ENCODE assay signal across 9 cellular contexts in genomic region chr14:24279301-24280186, GRCh38. TPM values are rescaled to one million over a fixed set of nuclear protein-coding genes. Genes with fewer than 3 reads are reported as not detected.
DNase-seq lines count a peak whose midpoint lies in the region; ATAC-seq lines count a peak whose summit lies in the region.
"Had no signal": no experiment of that assay in that cellular context is flagged by ENCODE, and none has a peak within 500 bp of the region (broad histone marks: within the 10 kb centered on the region; RNA-seq: fewer than 3 reads in every experiment).

No MANE protein-coding gene starts in this region.

- H3K27ac Mint-ChIP-seq in activated T-helper 2 cell treated with anti-CD3 and anti-CD28 coated beads, Interferon-gamma antibody, Interleukin-2, Interleukin-4, amounts not matched to agents 10 μg/mL and 5 μg/mL and 100 μg/mL, durations not matched to agents 14 hours and 24 hours and 36 hours, result peak overlapping the region; percentile 30

- no peaks in the 10 kb centered on the region for H3K36me3 Mint-ChIP-seq in activated T-helper 2 cell treated with anti-CD3 and anti-CD28 coated beads, Interferon-gamma antibody, Interleukin-2, Interleukin-4, amounts not matched to agents 10 μg/mL and 5 μg/mL and 100 μg/mL, durations not matched to agents 14 hours and 24 hours and 36 hours (ENCODE audit: low read depth)

- peaks cover 19% of the 10 kb centered on the region for H3K4me1 Mint-ChIP-seq in activated T-helper 2 cell treated with anti-CD3 and anti-CD28 coated beads, Interferon-gamma antibody, Interleukin-2, Interleukin-4, amounts not matched to agents 10 μg/mL and 5 μg/mL and 100 μg/mL, durations not matched to agents 14 hours and 24 hours and 36 hours (ENCODE audit: low read depth)

- peaks cover 9% of the 10 kb centered on the region for H3K27me3 Mint-ChIP-seq in activated T-helper 2 cell treated with anti-CD3 and anti-CD28 coated beads, Interferon-gamma antibody, Interleukin-2, Interleukin-4, amounts not matched to agents 10 μg/mL and 5 μg/mL and 100 μg/mL, durations not matched to agents 14 hours and 24 hours and 36 hours (ENCODE audit: low read depth)

- DNase-seq in COR-L47 (lab: John Stamatoyannopoulos, UW) (peak; percentile 59), NCI-H2081 treated with DMSO at 0.1 percent for 48 hours (lab: John Stamatoyannopoulos, UW) (peak; percentile 5), left lobe of liver (ENCODE audit: low spot score) (no peak), A172 (ENCODE audit: low spot score) (no peak), HCEC 1CT (no peak), cortex of kidney (lab: John Stamatoyannopoulos, UW) (no peak)
- DNase-seq in activated T-helper 2 cell treated with anti-CD3 and anti-CD28 coated beads, Interferon-gamma antibody, Interleukin-2, Interleukin-4, amounts not matched to agents 10 μg/mL and 5 μg/mL and 100 μg/mL, durations not matched to agents 14 hours and 24 hours and 36 hours (ENCODE audit: low spot score), result no peak

- no peaks in the 10 kb centered on the region for H3K9me3 Mint-ChIP-seq in activated T-helper 2 cell treated with anti-CD3 and anti-CD28 coated beads, Interferon-gamma antibody, Interleukin-2, Interleukin-4, amounts not matched to agents 10 μg/mL and 5 μg/mL and 100 μg/mL, durations not matched to agents 14 hours and 24 hours and 36 hours

- ATAC-seq in GM21447 (IDR thresholded peaks at IDR 0.05; ENCODE audit: unreplicated experiment) (peak; percentile 69), left lobe of liver (peak; percentile 65)
- ATAC-seq: K562 had no signal

- no peak overlapping the region for H3K4me3 Mint-ChIP-seq in activated T-helper 2 cell treated with anti-CD3 and anti-CD28 coated beads, Interferon-gamma antibody, Interleukin-2, Interleukin-4, amounts not matched to agents 10 μg/mL and 5 μg/mL and 100 μg/mL, durations not matched to agents 14 hours and 24 hours and 36 hours (ENCODE audit: low read depth)

- intact Hi-C loops in activated T-helper 2 cell treated with anti-CD3 and anti-CD28 coated beads, Interferon-gamma antibody, Interleukin-2, Interleukin-4, amounts not matched to agents 10 μg/mL and 5 μg/mL and 100 μg/mL, durations not matched to agents 14 hours and 24 hours and 36 hours (cut with micrococcal nuclease), result no loop called here

RNA-seq across cellular contexts. Expression of gene RABGGTA, which starts 8.1 kb away (rescaled TPM):
- total RNA-seq in activated T-helper 2 cell treated with anti-CD3 and anti-CD28 coated beads, Interferon-gamma antibody, Interleukin-2, Interleukin-4, amounts not matched to agents 10 μg/mL and 5 μg/mL and 100 μg/mL, durations not matched to agents 14 hours and 24 hours and 36 hours, result 33.9 and 38.4 TPM in 2 replicates
- total RNA-seq in left lobe of liver, result 15.8 TPM
- total RNA-seq in A172 (2014; rRNA removed; shearing (Covaris generic)), result 14.7 and 15.2 TPM in 2 replicates

RNA-seq across cellular contexts. Expression of gene TGM1, which starts 16.6 kb away (rescaled TPM):
- total RNA-seq in activated T-helper 2 cell treated with anti-CD3 and anti-CD28 coated beads, Interferon-gamma antibody, Interleukin-2, Interleukin-4, amounts not matched to agents 10 μg/mL and 5 μg/mL and 100 μg/mL, durations not matched to agents 14 hours and 24 hours and 36 hours, result 3.4 and 4.4 TPM in 2 replicates
- 1.8 TPM for total RNA-seq in left lobe of liver
- 0.64 and 3.3 TPM in 2 replicates for total RNA-seq in A172 (2014; rRNA removed; shearing (Covaris generic))

RNA-seq across cellular contexts. Expression of gene DHRS1, which starts 20.0 kb away (rescaled TPM):
- 9.7 and 10.4 TPM in 2 replicates for total RNA-seq in activated T-helper 2 cell treated with anti-CD3 and anti-CD28 coated beads, Interferon-gamma antibody, Interleukin-2, Interleukin-4, amounts not matched to agents 10 μg/mL and 5 μg/mL and 100 μg/mL, durations not matched to agents 14 hours and 24 hours and 36 hours
- 91.0 TPM for total RNA-seq in left lobe of liver
- 15.1 and 27.8 TPM in 2 replicates for total RNA-seq in A172 (2014; rRNA removed; shearing (Covaris generic))

RNA-seq across cellular contexts. Expression of gene NOP9, which starts 20.1 kb away (rescaled TPM):
- total RNA-seq in activated T-helper 2 cell treated with anti-CD3 and anti-CD28 coated beads, Interferon-gamma antibody, Interleukin-2, Interleukin-4, amounts not matched to agents 10 μg/mL and 5 μg/mL and 100 μg/mL, durations not matched to agents 14 hours and 24 hours and 36 hours, result 39.7 and 42.0 TPM in 2 replicates
- 17.2 TPM for total RNA-seq in left lobe of liver
- total RNA-seq in A172 (2014; rRNA removed; shearing (Covaris generic)), result 7.8 and 9.6 TPM in 2 replicates

RNA-seq across cellular contexts. Expression of gene CIDEB, which starts 28.2 kb away (rescaled TPM):
- 19.6 and 24.7 TPM in 2 replicates for total RNA-seq in activated T-helper 2 cell treated with anti-CD3 and anti-CD28 coated beads, Interferon-gamma antibody, Interleukin-2, Interleukin-4, amounts not matched to agents 10 μg/mL and 5 μg/mL and 100 μg/mL, durations not matched to agents 14 hours and 24 hours and 36 hours
- total RNA-seq in left lobe of liver, result 216 TPM
- not detected in 2 replicates for total RNA-seq in A172 (2014; rRNA removed; shearing (Covaris generic))

Comparison
In these comparisons a context has a peak if more than half of its experiments do, and no peak if none do; other contexts are left out.
1. DNase-seq: peak in COR-L47 (single experiment) and NCI-H2081 treated with DMSO at 0.1 percent for 48 hours (single experiment); none in activated T-helper 2 cell treated with anti-CD3 and anti-CD28 coated beads, Interferon-gamma antibody, Interleukin-2, Interleukin-4, amounts not matched to agents 10 μg/mL and 5 μg/mL and 100 μg/mL, durations not matched to agents 14 hours and 24 hours and 36 hours (single experiment), left lobe of liver (single experiment), A172 (single experiment), HCEC 1CT (single experiment) and cortex of kidney (single experiment).